Comparison of ENCODE assay signal across 31 cellular contexts in the genomic region with DNA sequence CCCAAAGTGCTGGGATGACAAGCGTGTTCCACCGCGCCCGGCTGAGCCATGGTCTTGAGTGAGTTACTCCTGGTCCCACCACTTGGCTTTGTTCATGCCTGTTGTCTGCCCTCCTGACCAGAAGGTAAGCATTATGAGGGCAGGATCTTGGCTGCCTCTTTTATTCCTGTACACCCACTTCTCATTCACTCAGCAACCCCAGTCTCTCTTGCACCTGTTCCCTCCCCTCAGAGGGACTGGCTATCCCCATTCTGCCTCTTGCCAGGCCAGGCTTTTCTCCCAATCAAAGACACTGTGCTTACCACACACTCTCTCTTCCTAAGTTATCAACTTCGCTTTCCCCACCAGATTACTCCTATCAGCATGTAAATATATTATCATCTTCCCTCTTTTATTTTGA. TPM values are rescaled to one million over a fixed set of nuclear protein-coding genes. Genes with fewer than 3 reads are reported as not detected.
DNase-seq lines count a peak whose midpoint lies in the region; ATAC-seq, FAIRE-seq and TF ChIP-seq lines count a peak whose summit lies in the region.
"Had no signal": no experiment of that assay in that cellular context is flagged by ENCODE, and none has a peak within 500 bp of the region (broad histone marks: within the 10 kb centered on the region; RNA-seq: fewer than 3 reads in every experiment).

No MANE protein-coding gene starts in this region.

- H3K4ac ChIP-seq in IMR-90 (ENCODE audit: low read depth, low read length): no peak overlapping the region

- no peaks in the 10 kb centered on the region for H4K20me1 ChIP-seq in IMR-90 (ENCODE audit: insufficient read depth, low read length)
- no peaks in the 10 kb centered on the region for H4K20me1 ChIP-seq in GM23248 (ENCODE audit: insufficient read depth)
- H4K20me1 ChIP-seq: BLaER1 treated with 17β-estradiol and CSF1 and Interleukin-3, amounts not matched to agents 10 nM and 100 nM had no signal

- H3K27me3 ChIP-seq in IMR-90 (ENCODE audit: control insufficient read depth, insufficient read depth, low read length) (peaks cover 4% of the 10 kb centered on the region), bronchial epithelial cell (ENCODE audit: control insufficient read depth, insufficient read depth, low read length) (no peaks in the 10 kb centered on the region), GM23248 (replicated peaks; ENCODE audit: insufficient read depth) (no peaks in the 10 kb centered on the region)
- H3K27me3 ChIP-seq: BLaER1 treated with 17β-estradiol and CSF1 and Interleukin-3, amounts not matched to agents 10 nM and 100 nM had no signal

- intact Hi-C loops in IMR-90 (cut with micrococcal nuclease): no loop called here
- intact Hi-C loops in mucosa of descending colon (cut with DNase I, micrococcal nuclease): no loop called here

- H2AK9ac ChIP-seq in IMR-90 (replicated peaks; ENCODE audit: low read depth, low read length, poor library complexity): peak overlapping the region; percentile 55

- no peaks in the 10 kb centered on the region for H3K36me3 Mint-ChIP-seq in activated naive CD4-positive, alpha-beta T cell treated with anti-CD3 and anti-CD28 coated beads, Interleukin-2, amount 50 U/mL, for 72 hours
- peaks cover 3% of the 10 kb centered on the region for H3K36me3 Mint-ChIP-seq in T-helper 17 cell (ENCODE audit: low read depth)
- H3K36me3 Mint-ChIP-seq: CD8-positive, alpha-beta T cell had no signal

- no peak for TF ChIP-seq CTCF in IMR-90 (conservative IDR thresholded peaks at IDR 0.05; ENCODE audit: low read depth, low read length)
- no peak for TF ChIP-seq CTCF in bronchial epithelial cell (IDR thresholded peaks at IDR 0.05; ENCODE audit: insufficient read depth, low read length, severe bottlenecking)
- TF ChIP-seq CTCF in mucosa of descending colon (IDR thresholded peaks at IDR 0.05): no peak

- dilution Hi-C loops in IMR-90 (cut with HindIII; ENCODE audit: low sequenced_read_pairs, unreplicated experiment): no loop called here

- no peak overlapping the region for H4K5ac ChIP-seq in IMR-90 (ENCODE audit: low read depth, low read length)

- no peak overlapping the region for H2BK5ac ChIP-seq in IMR-90 (ENCODE audit: low read depth, low read length, poor library complexity, severe bottlenecking)

- H2AK5ac ChIP-seq in IMR-90 (ENCODE audit: low read depth, low read length): no peak overlapping the region

- no peaks in the 10 kb centered on the region for H3K9me3 Mint-ChIP-seq in activated naive CD4-positive, alpha-beta T cell treated with anti-CD3 and anti-CD28 coated beads, Interleukin-2, amount 50 U/mL, for 72 hours
- H3K9me3 Mint-ChIP-seq: CD4-positive, alpha-beta T cell; CD8-positive, alpha-beta T cell had no signal

- H3F3A ChIP-seq in GM23248 (ENCODE audit: insufficient read depth): no peaks in the 10 kb centered on the region

- H3K36me3 ChIP-seq in IMR-90 (ENCODE audit: control insufficient read depth, insufficient read depth, low read length): no peaks in the 10 kb centered on the region
- H3K36me3 ChIP-seq in bronchial epithelial cell (ENCODE audit: control insufficient read depth, insufficient read depth, low read length): no peaks in the 10 kb centered on the region
- H3K36me3 ChIP-seq in mucosa of descending colon (ENCODE audit: low read depth): no peaks in the 10 kb centered on the region
- no peaks in the 10 kb centered on the region for H3K36me3 ChIP-seq in GM23248 (ENCODE audit: low read depth)
- H3K36me3 ChIP-seq: BLaER1 treated with 17β-estradiol and CSF1 and Interleukin-3, amounts not matched to agents 10 nM and 100 nM had no signal

- POLR2A ChIA-PET in IMR-90 (lab: Charles Lee; ENCODE audit: unreplicated experiment): no interaction called here

- H3K27ac ChIP-seq in IMR-90 (ENCODE audit: insufficient read depth, low read length) (no peak overlapping the region), GM23248 (no peak overlapping the region)
- H3K27ac ChIP-seq: BLaER1 treated with 17β-estradiol and CSF1 and Interleukin-3, amounts not matched to agents 10 nM and 100 nM; C4-2B had no signal

- no peak overlapping the region for H2BK15ac ChIP-seq in IMR-90 (ENCODE audit: low read depth, low read length)

- H3K79me2 ChIP-seq in GM23248 (ENCODE audit: insufficient read depth): no peaks in the 10 kb centered on the region

- no peak overlapping the region for H3K14ac ChIP-seq in IMR-90 (replicated peaks; ENCODE audit: low read depth, low read length)

- no peaks in the 10 kb centered on the region for H3K27me3 Mint-ChIP-seq in T-helper 17 cell
- H3K27me3 Mint-ChIP-seq: CD4-positive, alpha-beta T cell had no signal

- DNase-seq in activated naive CD4-positive, alpha-beta T cell treated with anti-CD3 and anti-CD28 coated beads, Interleukin-2, amount 50 U/mL, for 72 hours (ENCODE audit: low spot score in 2 of 2): no peak
- no peak for DNase-seq in activated naive CD4-positive, alpha-beta T cell treated with anti-CD3 and anti-CD28 coated beads, Interleukin-2, amount 50 U/mL, for 16 hours
- DNase-seq in IMR-90: no peak
- DNase-seq in T-helper 17 cell: no peak
- DNase-seq in bronchial epithelial cell (ENCODE audit: low read depth): no peak
- DNase-seq in mucosa of descending colon: no peak
- no peak for DNase-seq in GM23248
- DNase-seq in AG08396 (ENCODE audit: low spot score): no peak
- DNase-seq: 8988T; ACHN; AML-193; Caco-2; Calu3; CD4-positive, alpha-beta T cell; CD8-positive, alpha-beta T cell; DMS79; DND-41; EL; GDM1 had no signal

- no peak overlapping the region for H3K56ac ChIP-seq in IMR-90 (ENCODE audit: extremely low read depth, insufficient read depth, low read length)

- WGBS in IMR-90 (ENCODE audit: extremely low coverage in 2 of 2, insufficient read length in 1 of 2), 2 experiments: 91 to 100% methylated on average over 1 to 4 of the region's 5 CpGs
- 81 to 87% methylated on average over 5 of the region's 5 CpGs for WGBS in GM23248 (ENCODE audit: low coverage in 1 of 2, low lambda C conversion rate in 2 of 2, missing lambda C conversion rate in 2 of 2), 2 experiments

- peak; percentile 13 for FAIRE-seq in bronchial epithelial cell (lab: Jason Lieb, UNC)
- FAIRE-seq: A204.1, D721Med, GM12878, GM12892, GM18507 had no signal

- no peak overlapping the region for H4K8ac ChIP-seq in IMR-90 (ENCODE audit: low read depth in 2 of 2, low read length in 2 of 2)

- H3K9ac ChIP-seq in IMR-90 (ENCODE audit: low read depth, low read length) (no peak overlapping the region), GM23248 (no peak overlapping the region)
- H3K9ac ChIP-seq: BLaER1 treated with 17β-estradiol and CSF1 and Interleukin-3, amounts not matched to agents 10 nM and 100 nM had no signal

- no peak for ATAC-seq in activated naive CD4-positive, alpha-beta T cell treated with anti-CD3 and anti-CD28 coated beads, Interleukin-2, amount 50 U/mL, for 72 hours
- ATAC-seq in IMR-90 (ENCODE audit: low read depth) (no peak), T-helper 17 cell (no peak), mucosa of descending colon (no peak)
- ATAC-seq: CD8-positive, alpha-beta T cell; GM12878 had no signal

- H2BK120ac ChIP-seq in IMR-90 (ENCODE audit: low read depth, low read length): no peak overlapping the region

- TF ChIP-seq POLR2A in IMR-90 (IDR thresholded peaks at IDR 0.05; ENCODE audit: low read depth, low read length): no peak

- H3K4me2 ChIP-seq in IMR-90 (ENCODE audit: low read depth, low read length) (no peak overlapping the region), GM23248 (ENCODE audit: unreplicated experiment) (no peak overlapping the region)
- H3K4me2 ChIP-seq: BLaER1 treated with 17β-estradiol and CSF1 and Interleukin-3, amounts not matched to agents 10 nM and 100 nM had no signal

- peaks cover 10% of the 10 kb centered on the region for H3K4me1 Mint-ChIP-seq in T-helper 17 cell
- H3K4me1 Mint-ChIP-seq: B cell had no signal

- H2AFZ ChIP-seq in IMR-90 (replicated peaks; ENCODE audit: low read length, poor library complexity) (no peak overlapping the region), GM23248 (no peak overlapping the region)

- no peaks in the 10 kb centered on the region for H3K79me1 ChIP-seq in IMR-90 (ENCODE audit: low read depth in 1 of 2, low read length in 2 of 2)

- no peaks in the 10 kb centered on the region for H3K9me2 ChIP-seq in GM23248 (ENCODE audit: insufficient read depth)

- H4K91ac ChIP-seq in IMR-90 (ENCODE audit: insufficient read depth, low read depth, low read length): no peak overlapping the region

- no peak overlapping the region for H3K23ac ChIP-seq in IMR-90 (ENCODE audit: low read depth, low read length)

- H3K27ac Mint-ChIP-seq in activated naive CD4-positive, alpha-beta T cell treated with anti-CD3 and anti-CD28 coated beads, Interleukin-2, amount 50 U/mL, for 72 hours: peak overlapping the region; percentile 3 to 33
- peak overlapping the region; percentile 43 for H3K27ac Mint-ChIP-seq in T-helper 17 cell
- H3K27ac Mint-ChIP-seq: B cell; CD4-positive, alpha-beta T cell; CD8-positive, alpha-beta T cell had no signal

- no peak overlapping the region for H2BK20ac ChIP-seq in IMR-90 (ENCODE audit: low read depth, low read length)

- CTCF ChIA-PET in IMR-90 (lab: Yijun Ruan, JAX): no interaction called here

- no TSS peak for BruUV-seq in IMR-90 (replicated peaks; lab: Mats Ljungman, UMichigan)

- no peak for TF ChIP-seq RAD21 in IMR-90 (IDR thresholded peaks at IDR 0.05; ENCODE audit: low read length)

- H3K4me3 Mint-ChIP-seq in T-helper 17 cell: no peak overlapping the region
- H3K4me3 Mint-ChIP-seq: B cell; CD4-positive, alpha-beta T cell; CD8-positive, alpha-beta T cell had no signal

- no peak overlapping the region for H3K18ac ChIP-seq in IMR-90 (ENCODE audit: low read depth, low read length)

- H3K4me3 ChIP-seq in IMR-90 (ENCODE audit: insufficient read depth, low read depth, low read length): no peak overlapping the region
- H3K4me3 ChIP-seq in bronchial epithelial cell (ENCODE audit: low read depth, low read length): no peak overlapping the region
- H3K4me3 ChIP-seq in mucosa of descending colon: no peak overlapping the region
- H3K4me3 ChIP-seq in GM23248: no peak overlapping the region
- H3K4me3 ChIP-seq: BLaER1 treated with 17β-estradiol and CSF1 and Interleukin-3, amounts not matched to agents 10 nM and 100 nM; GM12878 had no signal

- H3K9me3 ChIP-seq in IMR-90 (ENCODE audit: control insufficient read depth, insufficient read depth, low read length): no peaks in the 10 kb centered on the region
- no peaks in the 10 kb centered on the region for H3K9me3 ChIP-seq in T-helper 17 cell (ENCODE audit: control insufficient read depth, low read length, poor library complexity, severe bottlenecking)
- H3K9me3 ChIP-seq in mucosa of descending colon: no peaks in the 10 kb centered on the region
- H3K9me3 ChIP-seq in GM23248 (ENCODE audit: low read depth): no peaks in the 10 kb centered on the region
- H3K9me3 ChIP-seq: BLaER1 treated with 17β-estradiol and CSF1 and Interleukin-3, amounts not matched to agents 10 nM and 100 nM; Caco-2 had no signal

- H3K4me1 ChIP-seq in IMR-90 (ENCODE audit: control insufficient read depth, insufficient read depth, low read length) (no peaks in the 10 kb centered on the region), mucosa of descending colon (ENCODE audit: low read depth) (no peaks in the 10 kb centered on the region), GM23248 (ENCODE audit: insufficient read depth) (no peaks in the 10 kb centered on the region)
- H3K4me1 ChIP-seq: Caco-2 had no signal

- H3K9me1 ChIP-seq in IMR-90 (ENCODE audit: insufficient read depth, low read length): 0 out of 2 replicates have a peak, but pooled peaks cover under 1% of the 10 kb centered on the region

- in situ Hi-C loops in IMR-90 (cut with MboI; ENCODE audit: low sequenced_read_pairs) (no loop called here), GM23248 (cut with MboI) (no loop called here)

RNA-seq across cellular contexts. Expression of a gene that starts 26.4 kb away (rescaled TPM):
- not detected for total RNA-seq in activated naive CD4-positive, alpha-beta T cell treated with anti-CD3 and anti-CD28 coated beads, Interleukin-2, amount 50 U/mL, for 72 hours
- total RNA-seq in IMR-90 (2012; rRNA removed) (not detected in 2 replicates), T-helper 17 cell (not detected), bronchial epithelial cell (not detected in 2 replicates), mucosa of descending colon (under 1 TPM in 1 of 3 donors, not detected in 2; 0.22 TPM)
- polyA plus RNA-seq in IMR-90 (2012; rRNA removed) (not detected in 2 replicates), GM23248 (2016; fragmentation: Nextera tagmentation; extraction: Ambion mirVana) (not detected in 2 replicates)
- not detected in 2 replicates for polyA plus RNA-seq in IMR-90 (2012; cell fraction: cytosol; rRNA removed)
- polyA plus RNA-seq in IMR-90 (2012; cell fraction: nucleus; rRNA removed; ENCODE audit: low replicate concordance): 0.01 TPM in 1 of 2 replicates, not detected in the other
- not detected in 2 replicates for total RNA-seq in GM23248 (2014; rRNA removed; shearing (Covaris generic))
- total RNA-seq: A673; B cell; Caco-2; Calu3; CD4-positive, alpha-beta T cell; CD8-positive, alpha-beta T cell; Daoy; G401 had no signal
- polyA plus RNA-seq: BJ had no signal

RNA-seq across cellular contexts. Expression of a gene that starts 29.7 kb away (rescaled TPM):
- total RNA-seq in activated naive CD4-positive, alpha-beta T cell treated with anti-CD3 and anti-CD28 coated beads, Interleukin-2, amount 50 U/mL, for 72 hours: 10 to 100 TPM; 58.8 to 69.5 TPM
- 79.7 and 85.1 TPM in 2 replicates for total RNA-seq in IMR-90 (2012; rRNA removed)
- polyA plus RNA-seq in IMR-90 (2012; rRNA removed): 80.2 and 80.5 TPM in 2 replicates
- polyA plus RNA-seq in IMR-90 (2012; cell fraction: cytosol; rRNA removed): 74.6 and 84.1 TPM in 2 replicates
- 43.3 and 54.5 TPM in 2 replicates for polyA plus RNA-seq in IMR-90 (2012; cell fraction: nucleus; rRNA removed; ENCODE audit: low replicate concordance)
- 100 to 1,000 TPM; 107 to 108 TPM for total RNA-seq in T-helper 17 cell
- 84.1 and 87.7 TPM in 2 replicates for total RNA-seq in bronchial epithelial cell
- total RNA-seq in mucosa of descending colon: 10 to 100 TPM; 34.4 to 50.9 (median 43.8) TPM
- 112 and 117 TPM in 2 replicates for total RNA-seq in GM23248 (2014; rRNA removed; shearing (Covaris generic))
- polyA plus RNA-seq in GM23248 (2016; fragmentation: Nextera tagmentation; extraction: Ambion mirVana): 102 and 106 TPM in 2 replicates

RNA-seq across cellular contexts. Expression of a gene that starts 43.8 kb away (rescaled TPM):
- total RNA-seq in activated naive CD4-positive, alpha-beta T cell treated with anti-CD3 and anti-CD28 coated beads, Interleukin-2, amount 50 U/mL, for 72 hours: 100 to 1,000 TPM; 151 to 170 TPM
- total RNA-seq in IMR-90 (2012; rRNA removed) (104 and 119 TPM in 2 replicates), T-helper 17 cell (100 to 1,000 TPM; 123 to 133 TPM), bronchial epithelial cell (10.8 and 18.1 TPM in 2 replicates), mucosa of descending colon (100 to 1,000 TPM; 105 to 120 (median 112) TPM)
- polyA plus RNA-seq in IMR-90 (2012; rRNA removed) (140 and 149 TPM in 2 replicates), GM23248 (2016; fragmentation: Nextera tagmentation; extraction: Ambion mirVana) (61.1 and 63.8 TPM in 2 replicates)
- polyA plus RNA-seq in IMR-90 (2012; cell fraction: cytosol; rRNA removed): 98.0 and 110 TPM in 2 replicates
- 71.0 and 75.7 TPM in 2 replicates for polyA plus RNA-seq in IMR-90 (2012; cell fraction: nucleus; rRNA removed; ENCODE audit: low replicate concordance)
- total RNA-seq in GM23248 (2014; rRNA removed; shearing (Covaris generic)): 78.8 and 92.6 TPM in 2 replicates

RNA-seq across cellular contexts. Expression of a gene that starts 58.5 kb away (rescaled TPM):
- 10 to 100 TPM; 12.6 to 23.4 TPM for total RNA-seq in activated naive CD4-positive, alpha-beta T cell treated with anti-CD3 and anti-CD28 coated beads, Interleukin-2, amount 50 U/mL, for 72 hours
- total RNA-seq in IMR-90 (2012; rRNA removed) (11.4 and 12.0 TPM in 2 replicates), T-helper 17 cell (10 to 100 TPM; 17.4 to 20.5 TPM), bronchial epithelial cell (10.8 and 18.1 TPM in 2 replicates), mucosa of descending colon (10 to 100 TPM; 12.9 to 20.6 (median 16.3) TPM)
- polyA plus RNA-seq in IMR-90 (2012; rRNA removed) (18.8 and 19.6 TPM in 2 replicates), GM23248 (2016; fragmentation: Nextera tagmentation; extraction: Ambion mirVana) (16.9 and 17.1 TPM in 2 replicates)
- polyA plus RNA-seq in IMR-90 (2012; cell fraction: cytosol; rRNA removed): 14.5 and 15.0 TPM in 2 replicates
- polyA plus RNA-seq in IMR-90 (2012; cell fraction: nucleus; rRNA removed; ENCODE audit: low replicate concordance): 24.6 and 26.4 TPM in 2 replicates
- 20.2 and 27.8 TPM in 2 replicates for total RNA-seq in GM23248 (2014; rRNA removed; shearing (Covaris generic))
